In the genomic region with DNA sequence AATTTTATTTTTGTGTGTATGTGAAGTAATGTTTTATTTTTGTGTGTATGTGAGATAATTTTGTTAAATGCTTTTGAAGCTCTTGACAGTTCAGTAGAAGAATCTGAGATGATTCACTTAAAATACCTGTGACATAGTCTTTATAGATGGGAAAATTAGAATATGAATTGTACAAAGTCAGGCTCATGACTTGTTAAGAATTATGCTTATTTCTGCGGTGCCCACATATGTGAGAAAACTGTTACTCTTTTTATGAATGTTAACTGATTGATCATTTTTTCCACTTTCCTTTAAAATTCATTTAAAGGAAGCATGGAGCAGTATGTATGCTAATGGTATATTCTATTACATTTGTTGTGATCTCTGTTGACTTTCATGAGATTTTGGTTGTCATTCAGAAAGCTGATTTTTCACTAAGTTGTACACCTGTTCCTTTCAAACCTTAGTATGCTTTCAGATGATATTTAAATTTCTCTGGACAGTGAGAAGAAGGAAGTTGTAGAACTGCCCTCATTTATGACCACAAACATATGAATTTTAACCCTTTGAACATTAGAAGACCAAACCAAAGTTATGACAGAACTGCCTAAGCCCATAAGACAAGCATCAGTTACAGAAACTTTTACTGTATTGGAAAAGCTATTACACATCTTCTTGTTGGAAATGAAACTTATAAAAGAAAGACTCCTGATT, we compare ENCODE assay signal across 11 cellular contexts.
A peak's percentile ranks its signal among the peaks of the same experiment; 100 is the strongest.
DNase-seq lines count a peak whose midpoint lies in the region; ATAC-seq and TF ChIP-seq lines count a peak whose summit lies in the region.
"Had no signal": no experiment of that assay in that cellular context is flagged by ENCODE, and none has a peak within 500 bp of the region (broad histone marks: within the 10 kb centered on the region; RNA-seq: fewer than 3 reads in every experiment).

No MANE protein-coding gene starts in this region.

- H3K27me3 ChIP-seq in SU-DHL-6 (ENCODE audit: low read length) (no peaks in the 10 kb centered on the region), BE2C (no peaks in the 10 kb centered on the region), gastrocnemius medialis (no peaks in the 10 kb centered on the region)

- peak overlapping the region; percentile 99 for H3K27ac ChIP-seq in SU-DHL-6 (ENCODE audit: low read depth, low read length)
- H3K27ac ChIP-seq in gastrocnemius medialis = no peak overlapping the region

- no peaks in the 10 kb centered on the region for H3K9me3 ChIP-seq in SU-DHL-6 (ENCODE audit: insufficient read depth, low read length)
- no peaks in the 10 kb centered on the region for H3K9me3 ChIP-seq in BE2C
- no peaks in the 10 kb centered on the region for H3K9me3 ChIP-seq in gastrocnemius medialis

- H3K9me2 ChIP-seq in SU-DHL-6 (replicated peaks; ENCODE audit: insufficient read depth, low read length) = no peaks in the 10 kb centered on the region

- H3K79me2 ChIP-seq in SU-DHL-6 (ENCODE audit: insufficient read depth, low read length) = peaks cover 61% of the 10 kb centered on the region

- peak; percentile 39 for ATAC-seq in GM19035 (IDR thresholded peaks at IDR 0.05; ENCODE audit: unreplicated experiment)
- ATAC-seq in HG03025 (IDR thresholded peaks at IDR 0.05; ENCODE audit: low FRiP score, unreplicated experiment) = peak; percentile 34
- ATAC-seq in gastrocnemius medialis = no peak
- ATAC-seq: T-cell had no signal

- H3K4me1 ChIP-seq in BE2C (no peaks in the 10 kb centered on the region), gastrocnemius medialis (peaks cover 6 to 17% of the 10 kb centered on the region in 2 donors)

- DNase-seq in GF-D8 (lab: John Stamatoyannopoulos, UW) = peak; percentile 15
- DNase-seq in stimulated activated CD4-positive, alpha-beta T cell treated with anti-CD3 and anti-CD28 coated beads, Interleukin-4, amount 100 ng/mL, for 4 hours = no peak
- DNase-seq in BE2C = no peak
- no peak for DNase-seq in gastrocnemius medialis
- no peak for DNase-seq in NK-92 treated with Interleukin-12 subunit alpha and Interleukin-12 subunit beta, amount 100 ng/mL, for 24 hours (lab: John Stamatoyannopoulos, UW)
- DNase-seq: activated CD8-positive, alpha-beta memory T cell treated with anti-CD3 and anti-CD28 coated beads, Interleukin-2, amount 50 U/mL, for 48 hours; CD4-positive, alpha-beta memory T cell; T-cell had no signal

- H3K36me3 ChIP-seq in SU-DHL-6 (ENCODE audit: low read length) = peaks cover under 1% of the 10 kb centered on the region; the same call in 1 of the 2 replicates
- no peaks in the 10 kb centered on the region for H3K36me3 ChIP-seq in BE2C
- no peaks in the 10 kb centered on the region for H3K36me3 ChIP-seq in gastrocnemius medialis

- intact Hi-C loops in gastrocnemius medialis (cut with DNase I; ENCODE audit: low total_unique reads) = no loop called here

- H2AFZ ChIP-seq in SU-DHL-6 (ENCODE audit: low read depth, low read length, severe bottlenecking) = no peak overlapping the region

- TF ChIP-seq POLR2A in gastrocnemius medialis (IDR thresholded peaks at IDR 0.05) = no peak

- H3K4me2 ChIP-seq in SU-DHL-6 (ENCODE audit: low read depth, low read length, poor library complexity, severe bottlenecking) = peak overlapping the region; percentile 96

- TF ChIP-seq CTCF in SU-DHL-6 (IDR thresholded peaks at IDR 0.05; ENCODE audit: insufficient read depth, low read length, poor library complexity, severe bottlenecking) (no peak), BE2C (IDR thresholded peaks at IDR 0.05; ENCODE audit: low read depth, low read length) (no peak), gastrocnemius medialis (IDR thresholded peaks at IDR 0.05 in 4 of 5, conservative IDR thresholded peaks at IDR 0.05 in 1 of 5) (no peak)

- H3K4me3 ChIP-seq in SU-DHL-6 (ENCODE audit: insufficient read depth, low read length, poor library complexity, severe bottlenecking) = peak overlapping the region; percentile 73
- H3K4me3 ChIP-seq in BE2C (ENCODE audit: low read depth, low read length) = no peak overlapping the region
- no peak overlapping the region for H3K4me3 ChIP-seq in gastrocnemius medialis

- in situ Hi-C loops in gastrocnemius medialis (cut with MboI; ENCODE audit: low sequenced_read_pairs in 4 of 4) = no loop called here

- no peaks in the 10 kb centered on the region for H4K20me1 ChIP-seq in SU-DHL-6 (ENCODE audit: low read depth, low read length)

- peak overlapping the region; percentile 64 for H3K9ac ChIP-seq in SU-DHL-6 (ENCODE audit: low read length)

- peaks cover 53% of the 10 kb centered on the region for H3F3A ChIP-seq in SU-DHL-6 (ENCODE audit: insufficient read depth)

Comparison
In these comparisons a context has a peak if more than half of its experiments do, and no peak if none do; other contexts are left out.
1. ATAC-seq: peak in GM19035 (single experiment) and HG03025 (single experiment); none in gastrocnemius medialis (0 of 2).